In genomic region chr16:82954224-82954929, GRCh38 we compare ENCODE assay signal across 25 cellular contexts.
DNase-seq lines count a peak whose midpoint lies in the region; FAIRE-seq and TF ChIP-seq lines count a peak whose summit lies in the region.
"Had no signal": no experiment of that assay in that cellular context is flagged by ENCODE, and none has a peak within 500 bp of the region (broad histone marks: within the 10 kb centered on the region; RNA-seq: fewer than 3 reads in every experiment).

No MANE protein-coding gene starts in this region.

- H3K9me3 ChIP-seq in GM23248 (ENCODE audit: low read depth) (no peaks in the 10 kb centered on the region), astrocyte (ENCODE audit: insufficient read depth, low read depth, low read length) (no peaks in the 10 kb centered on the region)
- H3K9me3 ChIP-seq: mucosa of descending colon had no signal

- H4K20me1 ChIP-seq in GM23248 (ENCODE audit: insufficient read depth) (no peaks in the 10 kb centered on the region), astrocyte (ENCODE audit: insufficient read depth, low read length) (no peaks in the 10 kb centered on the region)

- intact Hi-C loops in head of caudate nucleus (cut with DNase I) = no loop called here

- no peaks in the 10 kb centered on the region for H3K9me3 Mint-ChIP-seq in astrocyte (ENCODE audit: unreplicated experiment)
- H3K9me3 Mint-ChIP-seq in activated naive CD4-positive, alpha-beta T cell treated with anti-CD3 and anti-CD28 coated beads, Interleukin-2, amount 10 ng/mL, durations not matched to agents 7 days and 5 days = peaks cover 2% of the 10 kb centered on the region
- H3K9me3 Mint-ChIP-seq: activated naive CD4-positive, alpha-beta T cell treated with anti-CD3 and anti-CD28 coated beads, Interleukin-2, amount 50 U/mL, for 24 hours; brain; CD4-positive, alpha-beta T cell had no signal

- H3K27me3 ChIP-seq in GM23248 (replicated peaks; ENCODE audit: insufficient read depth) = no peaks in the 10 kb centered on the region
- no peaks in the 10 kb centered on the region for H3K27me3 ChIP-seq in astrocyte (ENCODE audit: insufficient read depth, low read length)

- no peaks in the 10 kb centered on the region for H3K36me3 Mint-ChIP-seq in astrocyte (ENCODE audit: low read depth, unreplicated experiment)
- no peaks in the 10 kb centered on the region for H3K36me3 Mint-ChIP-seq in activated naive CD4-positive, alpha-beta T cell treated with anti-CD3 and anti-CD28 coated beads, Interleukin-2, amount 10 ng/mL, durations not matched to agents 7 days and 5 days
- H3K36me3 Mint-ChIP-seq: activated naive CD4-positive, alpha-beta T cell treated with anti-CD3 and anti-CD28 coated beads, Interleukin-2, amount 50 U/mL, for 24 hours; brain had no signal

- peaks cover 19% of the 10 kb centered on the region for H3K4me1 Mint-ChIP-seq in astrocyte (ENCODE audit: low read depth, unreplicated experiment)
- no peaks in the 10 kb centered on the region for H3K4me1 Mint-ChIP-seq in activated naive CD4-positive, alpha-beta T cell treated with anti-CD3 and anti-CD28 coated beads, Interleukin-2, amount 10 ng/mL, durations not matched to agents 7 days and 5 days
- H3K4me1 Mint-ChIP-seq: activated naive CD4-positive, alpha-beta T cell treated with anti-CD3 and anti-CD28 coated beads, Interleukin-2, amount 50 U/mL, for 24 hours; nephron progenitor cell had no signal

- CTCF ChIA-PET in activated naive CD4-positive, alpha-beta T cell treated with anti-CD3 and anti-CD28 coated beads, Interleukin-2, amount 10 ng/mL, durations not matched to agents 7 days and 5 days (lab: Charles Lee) = no interaction called here

- no peak overlapping the region for H3K4me3 Mint-ChIP-seq in astrocyte (ENCODE audit: unreplicated experiment)
- no peak overlapping the region for H3K4me3 Mint-ChIP-seq in activated naive CD4-positive, alpha-beta T cell treated with anti-CD3 and anti-CD28 coated beads, Interleukin-2, amount 10 ng/mL, durations not matched to agents 7 days and 5 days
- H3K4me3 Mint-ChIP-seq: activated naive CD4-positive, alpha-beta T cell treated with anti-CD3 and anti-CD28 coated beads, Interleukin-2, amount 50 U/mL, for 24 hours; brain; CD4-positive, alpha-beta T cell; immature natural killer cell; nephron progenitor cell had no signal

- H3K9me2 ChIP-seq in GM23248 (ENCODE audit: insufficient read depth) = peaks cover 5% of the 10 kb centered on the region; the same call in 1 of the 2 replicates

- 88 to 89% methylated on average over 8 of the region's 8 CpGs for WGBS in GM23248 (ENCODE audit: low coverage in 1 of 2, low lambda C conversion rate in 2 of 2, missing lambda C conversion rate in 2 of 2), 2 experiments

- DNase-seq in AG08395 (ENCODE audit: low spot score) (peak; percentile 5), GM23248 (peak; percentile 69), astrocyte (ENCODE audit: low read depth) (peak; percentile 67), fibroblast of villous mesenchyme (ENCODE audit: low read depth) (peak; percentile 39), amygdala (lab: John Stamatoyannopoulos, UW) (no peak), head of caudate nucleus (no peak), AG08396 (ENCODE audit: low spot score) (no peak)
- DNase-seq in activated naive CD4-positive, alpha-beta T cell treated with anti-CD3 and anti-CD28 coated beads, Interleukin-2, amount 10 ng/mL, durations not matched to agents 7 days and 5 days = no peak
- DNase-seq: ACHN; activated CD4-positive, alpha-beta T cell treated with anti-CD3 and anti-CD28 coated beads for 48 hours; CD4-positive, alpha-beta T cell; cortex of kidney; GDM1; immature natural killer cell; Kasumi-1; left ventricle myocardium superior; mucosa of descending colon; NCI-H1105; NCI-H2029; NCI-H82; nephron progenitor cell; SHP77 treated with DMSO at 0.1 percent for 48 hours; substantia nigra had no signal

- H3K27ac ChIP-seq in GM23248 (no peak overlapping the region), astrocyte (ENCODE audit: low read depth, low read length) (no peak overlapping the region)

- H3K36me3 ChIP-seq in GM23248 (ENCODE audit: low read depth) (no peaks in the 10 kb centered on the region), astrocyte (ENCODE audit: insufficient read depth, low read length) (no peaks in the 10 kb centered on the region)

- H3F3A ChIP-seq in GM23248 (ENCODE audit: insufficient read depth) = peaks cover 6% of the 10 kb centered on the region; the same call in 1 of the 2 replicates

- TF ChIP-seq CTCF in astrocyte (IDR thresholded peaks at IDR 0.05; ENCODE audit: insufficient read depth, low read depth, low read length) (no peak), fibroblast of villous mesenchyme (IDR thresholded peaks at IDR 0.05; ENCODE audit: insufficient read depth, low read depth, low read length) (no peak)

- H3K4me1 ChIP-seq in GM23248 (ENCODE audit: insufficient read depth) = peaks cover 16% of the 10 kb centered on the region
- H3K4me1 ChIP-seq in astrocyte (ENCODE audit: insufficient read depth, low read length) = peaks cover 8% of the 10 kb centered on the region

- no peak overlapping the region for H3K9ac ChIP-seq in GM23248
- H3K9ac ChIP-seq in astrocyte (ENCODE audit: low read length) = no peak overlapping the region

- no peak overlapping the region for H2AFZ ChIP-seq in GM23248
- no peak overlapping the region for H2AFZ ChIP-seq in astrocyte (ENCODE audit: low read depth, low read length)

- no peak overlapping the region for H3K4me3 ChIP-seq in GM23248
- no peak overlapping the region for H3K4me3 ChIP-seq in astrocyte (ENCODE audit: insufficient read depth, low read depth, low read length)
- H3K4me3 ChIP-seq in fibroblast of villous mesenchyme (ENCODE audit: low read depth, low read length) = no peak overlapping the region
- H3K4me3 ChIP-seq: mucosa of descending colon had no signal

- H3K4me2 ChIP-seq in GM23248 (ENCODE audit: unreplicated experiment) = no peak overlapping the region
- H3K4me2 ChIP-seq in astrocyte (ENCODE audit: low read length) = peak overlapping the region; percentile 1

- in situ Hi-C loops in GM23248 (cut with MboI) = no loop called here

- H3K79me2 ChIP-seq in GM23248 (ENCODE audit: insufficient read depth) (no peaks in the 10 kb centered on the region), astrocyte (ENCODE audit: insufficient read depth, low read length) (no peaks in the 10 kb centered on the region)

- no peak for FAIRE-seq in astrocyte (lab: Jason Lieb, UNC)

- no peaks in the 10 kb centered on the region for H3K27me3 Mint-ChIP-seq in astrocyte (ENCODE audit: low read depth, unreplicated experiment)
- no peaks in the 10 kb centered on the region for H3K27me3 Mint-ChIP-seq in activated naive CD4-positive, alpha-beta T cell treated with anti-CD3 and anti-CD28 coated beads, Interleukin-2, amount 10 ng/mL, durations not matched to agents 7 days and 5 days
- H3K27me3 Mint-ChIP-seq: activated naive CD4-positive, alpha-beta T cell treated with anti-CD3 and anti-CD28 coated beads, Interleukin-2, amount 50 U/mL, for 24 hours; CD4-positive, alpha-beta T cell had no signal

- H3K27ac Mint-ChIP-seq in astrocyte (ENCODE audit: unreplicated experiment) = no peak overlapping the region
- H3K27ac Mint-ChIP-seq in activated naive CD4-positive, alpha-beta T cell treated with anti-CD3 and anti-CD28 coated beads, Interleukin-2, amount 10 ng/mL, durations not matched to agents 7 days and 5 days = no peak overlapping the region
- H3K27ac Mint-ChIP-seq: activated naive CD4-positive, alpha-beta T cell treated with anti-CD3 and anti-CD28 coated beads, Interleukin-2, amount 50 U/mL, for 24 hours; CD4-positive, alpha-beta T cell; nephron progenitor cell had no signal

Comparison
In these comparisons a context has a peak if more than half of its experiments do, and no peak if none do; other contexts are left out.
1. DNase-seq: peak in AG08395 (single experiment), GM23248 (single experiment), astrocyte (single experiment) and fibroblast of villous mesenchyme (single experiment); none in activated naive CD4-positive, alpha-beta T cell treated with anti-CD3 and anti-CD28 coated beads, Interleukin-2, amount 10 ng/mL, durations not matched to agents 7 days and 5 days (single experiment), amygdala (0 of 56), head of caudate nucleus (0 of 42) and AG08396 (single experiment).